1 cellular context compared by ENCODE assay signal in the genomic region with DNA sequence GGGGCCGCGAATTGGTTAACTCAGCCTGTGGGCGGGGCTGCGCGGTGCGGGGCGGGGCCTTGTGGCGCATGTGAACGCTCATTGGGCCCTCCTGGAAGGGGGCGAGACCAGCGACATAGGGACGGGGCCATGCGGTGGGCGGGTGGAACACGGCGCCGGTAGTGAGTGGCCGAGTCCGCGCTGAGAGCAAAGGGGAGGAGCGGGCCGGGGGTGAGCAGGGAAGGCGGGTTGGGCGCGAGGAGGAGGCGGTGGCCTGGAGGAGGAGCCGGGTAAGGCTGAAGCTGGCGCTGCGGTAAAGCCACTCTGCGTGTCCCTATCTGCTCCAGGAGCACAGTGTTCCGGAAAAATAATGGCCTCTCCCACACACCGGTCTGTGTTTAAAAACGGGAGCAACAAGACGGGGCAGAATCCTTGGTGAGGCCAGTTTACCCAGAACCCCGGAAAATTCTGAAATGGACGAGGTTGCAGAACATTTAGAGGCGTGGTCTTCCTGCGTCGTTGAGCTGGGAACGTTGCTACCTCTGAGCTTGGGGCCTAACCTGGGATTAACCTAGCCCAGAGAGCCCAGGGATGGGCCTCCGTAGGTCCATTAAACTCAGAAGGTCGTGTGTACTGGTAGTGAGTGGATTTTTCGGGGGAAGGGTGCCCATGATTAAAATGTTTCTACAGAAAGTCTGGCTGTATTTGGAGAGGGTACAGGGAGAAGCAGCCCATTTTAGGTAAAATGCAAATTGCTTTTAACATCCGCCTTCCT.
TF ChIP-seq lines count a peak whose summit lies in the region.

No MANE protein-coding gene starts in this region.

TF ChIP-seq in SK-N-SH, 30 proteins besides CTCF, POLR2A, EP300 and RAD21 (continued from another document):
- TF ChIP-seq SIN3A (IDR thresholded peaks at IDR 0.05; ENCODE audit: borderline replicate concordance, low read depth, low read length) (no peak), FOXJ3 (CRISPR knock-in tag; IDR thresholded peaks at IDR 0.05) (no peak), MXI1 (IDR thresholded peaks at IDR 0.05; ENCODE audit: low read depth, low read length) (peak; percentile 83)
- TF ChIP-seq, protein P1, sequence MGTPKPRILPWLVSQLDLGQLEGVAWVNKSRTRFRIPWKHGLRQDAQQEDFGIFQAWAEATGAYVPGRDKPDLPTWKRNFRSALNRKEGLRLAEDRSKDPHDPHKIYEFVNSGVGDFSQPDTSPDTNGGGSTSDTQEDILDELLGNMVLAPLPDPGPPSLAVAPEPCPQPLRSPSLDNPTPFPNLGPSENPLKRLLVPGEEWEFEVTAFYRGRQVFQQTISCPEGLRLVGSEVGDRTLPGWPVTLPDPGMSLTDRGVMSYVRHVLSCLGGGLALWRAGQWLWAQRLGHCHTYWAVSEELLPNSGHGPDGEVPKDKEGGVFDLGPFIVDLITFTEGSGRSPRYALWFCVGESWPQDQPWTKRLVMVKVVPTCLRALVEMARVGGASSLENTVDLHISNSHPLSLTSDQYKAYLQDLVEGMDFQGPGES (IDR thresholded peaks at IDR 0.05; ENCODE audit: low read depth, low read length): no peak
